In genomic region chr14:67426983-67427601, GRCh38 we compare ENCODE assay signal across 7 cellular contexts.
DNase-seq lines count a peak whose midpoint lies in the region; FAIRE-seq and TF ChIP-seq lines count a peak whose summit lies in the region.

No MANE protein-coding gene starts in this region.

- FAIRE-seq in RCC 7860 (lab: Jason Lieb, UNC), result no peak

- TF ChIP-seq CTCF in GM12873 (IDR thresholded peaks at IDR 0.05; ENCODE audit: insufficient read depth, low read depth, low read length, missing control alignments), result peak; percentile 82

- DNase-seq in Kasumi-1 (lab: John Stamatoyannopoulos, UW) (peak; percentile 79 to 86), RCC 7860 (ENCODE audit: low spot score) (peak; percentile 30), activated T-helper 1 cell treated with Interleukin-2 at 50 U/mL for 16 hours (ENCODE audit: low read depth) (peak; percentile 52), fibroblast of the conjunctiva (ENCODE audit: low read depth) (peak; percentile 78), nucleus accumbens (lab: John Stamatoyannopoulos, UW) (peak in 52 of 56 donors; percentile 6 to 82 (median 60)), superior temporal gyrus (ENCODE audit: extremely low spot score) (peak; percentile 90)

Comparison
In these comparisons a context has a peak if more than half of its experiments do, and no peak if none do; other contexts are left out.
1. Peak in every context shown above with its lines: DNase-seq.
2. DNase-seq: peak in every context shown above with its lines; median percentile 90 in superior temporal gyrus; 82 in Kasumi-1; 78 in fibroblast of the conjunctiva; 60 in nucleus accumbens; 52 in activated T-helper 1 cell treated with Interleukin-2 at 50 U/mL for 16 hours; 30 in RCC 7860.